23 cellular contexts compared by ENCODE assay signal in genomic region chr22:27687984-27688545, GRCh38.
DNase-seq lines count a peak whose midpoint lies in the region; TF ChIP-seq lines count a peak whose summit lies in the region.
"Had no signal": no experiment of that assay in that cellular context is flagged by ENCODE, and none has a peak within 500 bp of the region (broad histone marks: within the 10 kb centered on the region; RNA-seq: fewer than 3 reads in every experiment).

No MANE protein-coding gene starts in this region.

- no peak for TF ChIP-seq CTCF in Calu3 (IDR thresholded peaks at IDR 0.05; ENCODE audit: unreplicated experiment)
- TF ChIP-seq CTCF in choroid plexus epithelial cell (conservative IDR thresholded peaks at IDR 0.05; ENCODE audit: low read depth, low read length) = no peak

- no peak overlapping the region for H3K27ac Mint-ChIP-seq in Calu3 (ENCODE audit: unreplicated experiment)
- H3K27ac Mint-ChIP-seq: activated naive CD4-positive, alpha-beta T cell treated with anti-CD3 and anti-CD28 coated beads for 36 hours; naive thymus-derived CD4-positive, alpha-beta T cell; stimulated activated naive B cell treated with anti-CD40 and anti-IgM and Interleukin-4, amounts not matched to agents 10 μg/mL and 1 μg/mL and 100 μg/mL, for 72 hours; T-helper 17 cell had no signal

- TF ChIP-seq RAD21 in Ishikawa (IDR thresholded peaks at IDR 0.05; ENCODE audit: low read depth) = no peak

- intact Hi-C loops in Calu3 (cut with micrococcal nuclease; ENCODE audit: unreplicated experiment) = no loop called here

- H3K4me3 Mint-ChIP-seq in Calu3 (ENCODE audit: low read depth, unreplicated experiment) = no peak overlapping the region
- H3K4me3 Mint-ChIP-seq: activated naive CD4-positive, alpha-beta T cell treated with anti-CD3 and anti-CD28 coated beads for 36 hours; naive thymus-derived CD4-positive, alpha-beta T cell; stimulated activated naive B cell treated with anti-CD40 and anti-IgM and Interleukin-4, amounts not matched to agents 10 μg/mL and 1 μg/mL and 100 μg/mL, for 72 hours; T-helper 17 cell had no signal

- H3K9me3 Mint-ChIP-seq in Calu3 (ENCODE audit: low read depth, unreplicated experiment) = peaks cover 3% of the 10 kb centered on the region

- peaks cover 6% of the 10 kb centered on the region for H3K36me3 Mint-ChIP-seq in Calu3 (ENCODE audit: insufficient read depth, unreplicated experiment)
- H3K36me3 Mint-ChIP-seq: stimulated activated naive B cell treated with anti-CD40 and anti-IgM and Interleukin-4, amounts not matched to agents 10 μg/mL and 1 μg/mL and 100 μg/mL, for 72 hours had no signal

- BruUV-seq in Calu3 (replicated peaks; lab: Mats Ljungman, UMichigan) = no TSS peak

- peak; percentile 24 for DNase-seq in Calu3
- peak; percentile 28 for DNase-seq in choroid plexus epithelial cell (ENCODE audit: low read depth)
- peak; percentile 16 for DNase-seq in myocyte (ENCODE audit: low read depth)
- DNase-seq in activated CD8-positive, alpha-beta memory T cell treated with anti-CD3 and anti-CD28 coated beads for 24 hours = no peak
- no peak for DNase-seq in NCI-H1436 (lab: John Stamatoyannopoulos, UW)
- DNase-seq in NCI-H2196 treated with DMSO at 0.1 percent for 48 hours (lab: John Stamatoyannopoulos, UW; ENCODE audit: unreplicated experiment) = no peak
- no peak for DNase-seq in hippocampal formation (lab: John Stamatoyannopoulos, UW)
- DNase-seq: activated CD4-positive, alpha-beta T cell treated with anti-CD3 and anti-CD28 coated beads, Interleukin-2, amount 50 U/mL, for 48 hours; activated naive CD4-positive, alpha-beta T cell treated with anti-CD3 and anti-CD28 coated beads for 36 hours; activated T-cell treated with anti-CD3 and anti-CD28 coated beads for 4 hours; AML-193; aorta; effector CD8-positive, alpha-beta T cell; heart right ventricle; naive thymus-derived CD4-positive, alpha-beta T cell; NCI-H1930; NCI-H510A treated with DMSO at 0.1 percent for 48 hours; pancreas; sigmoid colon; stimulated activated naive B cell treated with anti-CD40 and anti-IgM and Interleukin-4, amounts not matched to agents 10 μg/mL and 1 μg/mL and 100 μg/mL, for 72 hours; T-helper 17 cell; tibial artery had no signal

- no peak overlapping the region for H3K4me3 ChIP-seq in choroid plexus epithelial cell (ENCODE audit: low read depth, low read length)
- H3K4me3 ChIP-seq: heart right ventricle, pancreas, sigmoid colon, tibial artery had no signal

- CTCF ChIA-PET in Calu3 (lab: Charles Lee) = no interaction called here

- no peak for TF ChIP-seq EP300 in Ishikawa (IDR thresholded peaks at IDR 0.05; ENCODE audit: borderline replicate concordance)

- no peaks in the 10 kb centered on the region for H3K27me3 Mint-ChIP-seq in Calu3 (ENCODE audit: unreplicated experiment)

- peaks cover 19% of the 10 kb centered on the region for H3K4me1 Mint-ChIP-seq in Calu3 (ENCODE audit: low read depth, unreplicated experiment)
- H3K4me1 Mint-ChIP-seq: naive thymus-derived CD4-positive, alpha-beta T cell; stimulated activated naive B cell treated with anti-CD40 and anti-IgM and Interleukin-4, amounts not matched to agents 10 μg/mL and 1 μg/mL and 100 μg/mL, for 72 hours; T-helper 17 cell had no signal

TF ChIP-seq in Ishikawa, 13 proteins besides CTCF, POLR2A, EP300 and RAD21:
- TF ChIP-seq CREB1 (IDR thresholded peaks at IDR 0.05; ENCODE audit: low read depth) (no peak), EGR1 (IDR thresholded peaks at IDR 0.05) (no peak), REST (IDR thresholded peaks at IDR 0.05; ENCODE audit: low read depth) (no peak), YY1 (IDR thresholded peaks at IDR 0.05; ENCODE audit: low read depth) (no peak), NFIC (IDR thresholded peaks at IDR 0.05) (no peak), FOXM1 (IDR thresholded peaks at IDR 0.05; ENCODE audit: borderline replicate concordance, low read depth) (no peak), USF1 (IDR thresholded peaks at IDR 0.05) (peak; percentile 94), TEAD4 (IDR thresholded peaks at IDR 0.05) (no peak)
TF ChIP-seq in Ishikawa: peak in this region for 1.

Comparison
In these comparisons a context has a peak if more than half of its experiments do, and no peak if none do; other contexts are left out.
1. DNase-seq: peak in Calu3 (single experiment), choroid plexus epithelial cell (single experiment) and myocyte (single experiment); none in activated CD8-positive, alpha-beta memory T cell treated with anti-CD3 and anti-CD28 coated beads for 24 hours (single experiment), NCI-H1436 (single experiment), NCI-H2196 treated with DMSO at 0.1 percent for 48 hours (single experiment) and hippocampal formation (0 of 2).